In genomic region chr20:25452333-25452732, GRCh38 we compare ENCODE assay signal across 22 cellular contexts.
"Had no signal": no experiment of that assay in that cellular context is flagged by ENCODE, and none has a peak within 500 bp of the region (broad histone marks: within the 10 kb centered on the region; RNA-seq: fewer than 3 reads in every experiment).

No MANE protein-coding gene starts in this region.

- H3K27me3 ChIP-seq: gastrocnemius medialis, ovary, right lobe of liver, suprapubic skin, transverse colon, upper lobe of right lung, uterus had no signal

- H3K27me3 Mint-ChIP-seq: central memory CD8-positive, alpha-beta T cell; dendritic cell treated with granulocyte-macrophage colony-stimulating factor and Interleukin-4, amounts not matched to agents 40 ng/mL and 50 ng/mL, for 4 days; naive thymus-derived CD8-positive, alpha-beta T cell; stimulated activated naive CD8-positive, alpha-beta T cell treated with anti-CD3 and anti-CD28 coated beads, Interleukin-15, amount 100 ng/mL, for 72 hours had no signal

- H3K27ac ChIP-seq: gastrocnemius medialis, ovary, right lobe of liver, suprapubic skin, transverse colon, upper lobe of right lung, uterus had no signal

- H3K4me3 ChIP-seq: gastrocnemius medialis, ovary, right lobe of liver, suprapubic skin, transverse colon, upper lobe of right lung, uterus had no signal

- ATAC-seq: gastrocnemius medialis; naive thymus-derived CD8-positive, alpha-beta T cell; right lobe of liver; stimulated activated naive CD8-positive, alpha-beta T cell treated with anti-CD3 and anti-CD28 coated beads, Interleukin-15, amount 100 ng/mL, for 72 hours; upper lobe of right lung had no signal

- H3K4me1 Mint-ChIP-seq: central memory CD8-positive, alpha-beta T cell; nephron progenitor cell; stimulated activated naive CD8-positive, alpha-beta T cell treated with anti-CD3 and anti-CD28 coated beads, Interleukin-15, amount 100 ng/mL, for 72 hours had no signal

- H3K27ac Mint-ChIP-seq: dendritic cell treated with granulocyte-macrophage colony-stimulating factor and Interleukin-4, amounts not matched to agents 40 ng/mL and 50 ng/mL, for 4 days; stimulated activated naive CD8-positive, alpha-beta T cell treated with anti-CD3 and anti-CD28 coated beads, Interleukin-15, amount 100 ng/mL, for 72 hours had no signal

- H3K4me1 ChIP-seq: gastrocnemius medialis, right lobe of liver, suprapubic skin, transverse colon, upper lobe of right lung, uterus had no signal

- H3K36me3 ChIP-seq: gastrocnemius medialis, ovary, transverse colon, upper lobe of right lung, uterus had no signal

- H3K4me3 Mint-ChIP-seq: central memory CD8-positive, alpha-beta T cell; dendritic cell treated with granulocyte-macrophage colony-stimulating factor and Interleukin-4, amounts not matched to agents 40 ng/mL and 50 ng/mL, for 4 days; naive thymus-derived CD8-positive, alpha-beta T cell; nephron progenitor cell; stimulated activated naive CD8-positive, alpha-beta T cell treated with anti-CD3 and anti-CD28 coated beads, Interleukin-15, amount 100 ng/mL, for 72 hours had no signal

- DNase-seq: effector CD8-positive, alpha-beta T cell; erythroblast; gastrocnemius medialis; mesenchymal stem cell; midbrain; naive thymus-derived CD8-positive, alpha-beta T cell; nephron progenitor cell; nucleus accumbens; ovary; right lobe of liver; stimulated activated CD4-positive, alpha-beta T cell treated with anti-CD3 and anti-CD28 coated beads, Interleukin-12 subunit alpha, Interleukin-12 subunit beta, amount 100 ng/mL, for 4 hours; stimulated activated CD4-positive, alpha-beta T cell treated with anti-CD3 and anti-CD28 coated beads, Interleukin-1b, Interleukin-23, amount 100 ng/mL, for 48 hours; stimulated activated CD4-positive, alpha-beta T cell treated with anti-CD3 and anti-CD28 coated beads, Interleukin-4, amount 100 ng/mL, for 1 hour; stimulated activated CD8-positive, alpha-beta memory T cell treated with anti-CD3 and anti-CD28 coated beads, Interleukin-4, amount 100 ng/mL, for 48 hours; stimulated activated naive CD4-positive, alpha-beta T cell; stimulated activated naive CD8-positive, alpha-beta T cell treated with anti-CD3 and anti-CD28 coated beads, Interleukin-15, amount 100 ng/mL, for 72 hours; transverse colon; upper lobe of right lung; uterus had no signal

- H3K9me3 ChIP-seq: gastrocnemius medialis, ovary, right lobe of liver, suprapubic skin, transverse colon, upper lobe of right lung, uterus had no signal

- H3K9me3 Mint-ChIP-seq: central memory CD8-positive, alpha-beta T cell; dendritic cell treated with granulocyte-macrophage colony-stimulating factor and Interleukin-4, amounts not matched to agents 40 ng/mL and 50 ng/mL, for 4 days; stimulated activated naive CD8-positive, alpha-beta T cell treated with anti-CD3 and anti-CD28 coated beads, Interleukin-15, amount 100 ng/mL, for 72 hours had no signal
